ENCODE assay signal across 10 cellular contexts in the genomic region with DNA sequence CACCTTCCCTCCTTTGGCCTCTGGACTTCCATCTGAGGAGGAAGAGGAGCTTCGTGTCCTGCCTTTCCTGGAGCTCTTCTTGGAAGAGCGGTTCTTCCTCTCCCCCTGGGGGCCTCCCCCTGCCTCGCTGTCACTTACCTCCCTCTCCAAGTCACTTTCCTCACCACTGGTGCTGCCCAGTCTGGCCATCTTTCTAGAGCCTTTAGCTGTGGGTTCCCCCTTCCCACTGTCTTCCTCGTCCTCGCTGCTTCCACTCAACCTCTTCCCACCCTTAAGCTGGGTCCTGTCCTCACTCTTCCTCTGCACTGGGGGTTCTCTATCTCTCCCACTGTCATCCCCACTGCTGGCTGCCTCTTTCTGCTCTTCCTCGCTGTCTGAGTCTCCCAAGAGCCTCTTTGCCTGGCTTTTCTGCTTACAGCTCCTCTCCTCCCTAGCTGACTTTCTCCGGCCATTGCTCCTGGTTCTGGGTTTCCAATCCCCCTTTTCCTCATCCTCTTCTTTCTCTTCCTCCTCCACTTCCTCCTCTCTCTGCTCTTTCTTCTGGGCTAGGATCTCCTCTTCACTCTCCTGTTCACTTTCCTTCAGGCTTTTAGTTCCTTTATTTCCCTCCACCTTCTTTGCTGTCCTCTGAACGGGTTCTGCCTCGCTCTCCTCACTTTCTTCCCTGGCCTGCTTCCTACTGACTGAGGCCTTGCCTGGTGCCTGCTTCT. TPM values are rescaled to one million over a fixed set of nuclear protein-coding genes. Genes with fewer than 3 reads are reported as not detected.
DNase-seq lines count a peak whose midpoint lies in the region; ATAC-seq and TF ChIP-seq lines count a peak whose summit lies in the region.
"Had no signal": no experiment of that assay in that cellular context is flagged by ENCODE, and none has a peak within 500 bp of the region (broad histone marks: within the 10 kb centered on the region; RNA-seq: fewer than 3 reads in every experiment).

No MANE protein-coding gene starts in this region.

- peak overlapping the region in 6 of 10 donors; percentile 66 to 91 (median 84) for H3K4me3 ChIP-seq in heart right ventricle
- peak overlapping the region; percentile 83 for H3K4me3 ChIP-seq in lower lobe of right lung
- H3K4me3 ChIP-seq in upper lobe of right lung, result peak overlapping the region; percentile 98

- H3K27ac ChIP-seq in heart right ventricle (peak overlapping the region in 8 of 10 donors; percentile 92 to 99 (median 97)), lower lobe of right lung (peak overlapping the region; percentile 96), upper lobe of right lung (peak overlapping the region; percentile 97)

- H3K4me3 Mint-ChIP-seq in activated T-helper 1 cell treated with anti-CD3 and anti-CD28 coated beads, Interleukin-12 subunit alpha, Interleukin-12 subunit beta, Interleukin-2, Interleukin-4 antibody, amounts not matched to agents 30 ng/mL and 10 ng/mL and 1 ng/mL, durations not matched to agents 14 hours and 24 hours and 36 hours, result peak overlapping the region; percentile 98

- H3K27me3 Mint-ChIP-seq in activated T-helper 1 cell treated with anti-CD3 and anti-CD28 coated beads, Interleukin-12 subunit alpha, Interleukin-12 subunit beta, Interleukin-2, Interleukin-4 antibody, amounts not matched to agents 30 ng/mL and 10 ng/mL and 1 ng/mL, durations not matched to agents 14 hours and 24 hours and 36 hours (ENCODE audit: insufficient read depth), result no peaks in the 10 kb centered on the region

- TF ChIP-seq CTCF in heart right ventricle (IDR thresholded peaks at IDR 0.05) (no peak), lower lobe of right lung (IDR thresholded peaks at IDR 0.05) (no peak), upper lobe of right lung (IDR thresholded peaks at IDR 0.05) (no peak)

- peaks cover 53% of the 10 kb centered on the region for H3K36me3 Mint-ChIP-seq in activated T-helper 1 cell treated with anti-CD3 and anti-CD28 coated beads, Interleukin-12 subunit alpha, Interleukin-12 subunit beta, Interleukin-2, Interleukin-4 antibody, amounts not matched to agents 30 ng/mL and 10 ng/mL and 1 ng/mL, durations not matched to agents 14 hours and 24 hours and 36 hours (ENCODE audit: low read depth)

- intact Hi-C loops in heart right ventricle (cut with DNase I), result loop anchor here in 6 of 10 donors (2.0 to 10.0 kb wide), 6 partner anchors 13 to 179 kb away; partner anchors contain the start of genes CDIPT (in 1 of the 6), KCTD13 (in 1 of the 6), PAGR1 (in 1 of the 6) and PRRT2 (in 1 of the 6)
- intact Hi-C loops in cardiac septum (cut with DNase I), result no loop called here
- intact Hi-C loops in activated T-helper 1 cell treated with anti-CD3 and anti-CD28 coated beads, Interleukin-12 subunit alpha, Interleukin-12 subunit beta, Interleukin-2, Interleukin-4 antibody, amounts not matched to agents 30 ng/mL and 10 ng/mL and 1 ng/mL, durations not matched to agents 14 hours and 24 hours and 36 hours (cut with micrococcal nuclease), result loop anchor here (10.0 kb wide), 1 partner anchor 381 kb away; the partner anchor contains the start of genes MYL11 and TBC1D10B
- intact Hi-C loops in lower lobe of right lung (cut with DNase I), result no loop called here
- intact Hi-C loops in upper lobe of right lung (cut with DNase I), result loop anchor here (10.0 kb wide), 1 partner anchor 69 kb away; the partner anchor contains the start of gene KCTD13

- no peaks in the 10 kb centered on the region for H3K9me3 Mint-ChIP-seq in activated T-helper 1 cell treated with anti-CD3 and anti-CD28 coated beads, Interleukin-12 subunit alpha, Interleukin-12 subunit beta, Interleukin-2, Interleukin-4 antibody, amounts not matched to agents 30 ng/mL and 10 ng/mL and 1 ng/mL, durations not matched to agents 14 hours and 24 hours and 36 hours

- H3K27ac Mint-ChIP-seq in activated T-helper 1 cell treated with anti-CD3 and anti-CD28 coated beads, Interleukin-12 subunit alpha, Interleukin-12 subunit beta, Interleukin-2, Interleukin-4 antibody, amounts not matched to agents 30 ng/mL and 10 ng/mL and 1 ng/mL, durations not matched to agents 14 hours and 24 hours and 36 hours, result peak overlapping the region; percentile 96

- 76 to 78% methylated on average over 9 of the region's 9 CpGs for WGBS in heart right ventricle, 2 donors

- peaks cover 7 to 40% (median 28%) of the 10 kb centered on the region in 9 donors for H3K4me1 ChIP-seq in heart right ventricle
- peaks cover 50% of the 10 kb centered on the region for H3K4me1 ChIP-seq in lower lobe of right lung
- peaks cover 23% of the 10 kb centered on the region for H3K4me1 ChIP-seq in upper lobe of right lung

- no peak for DNase-seq in heart right ventricle
- DNase-seq in cardiac septum (ENCODE audit: low spot score), result no peak
- no peak for DNase-seq in activated T-helper 1 cell treated with anti-CD3 and anti-CD28 coated beads, Interleukin-12 subunit alpha, Interleukin-12 subunit beta, Interleukin-2, Interleukin-4 antibody, amounts not matched to agents 30 ng/mL and 10 ng/mL and 1 ng/mL, durations not matched to agents 14 hours and 24 hours and 36 hours (ENCODE audit: low spot score)
- DNase-seq in lower lobe of right lung, result no peak
- DNase-seq in upper lobe of right lung, result no peak
- no peak for DNase-seq in stimulated activated CD4-positive, alpha-beta T cell treated with anti-CD3 and anti-CD28 coated beads, Interleukin-1b, Interleukin-23, amount 100 ng/mL, for 48 hours
- DNase-seq: RPMI8226 had no signal

- peaks cover 31% of the 10 kb centered on the region for H3K4me1 Mint-ChIP-seq in activated T-helper 1 cell treated with anti-CD3 and anti-CD28 coated beads, Interleukin-12 subunit alpha, Interleukin-12 subunit beta, Interleukin-2, Interleukin-4 antibody, amounts not matched to agents 30 ng/mL and 10 ng/mL and 1 ng/mL, durations not matched to agents 14 hours and 24 hours and 36 hours (ENCODE audit: low read depth)

- H3K36me3 ChIP-seq in heart right ventricle (peaks cover 0 to 64% (median 31%) of the 10 kb centered on the region in 9 donors), lower lobe of right lung (peaks cover 51% of the 10 kb centered on the region), upper lobe of right lung (peaks cover 46% of the 10 kb centered on the region)

- ATAC-seq in heart right ventricle (no peak), lower lobe of right lung (no peak), upper lobe of right lung (no peak), GM21390 (IDR thresholded peaks at IDR 0.05; ENCODE audit: unreplicated experiment) (no peak), HG03045 (IDR thresholded peaks at IDR 0.05; ENCODE audit: unreplicated experiment) (no peak)

- H3K9me3 ChIP-seq in heart right ventricle (no peaks in the 10 kb centered on the region), lower lobe of right lung (no peaks in the 10 kb centered on the region), upper lobe of right lung (no peaks in the 10 kb centered on the region)

- H3K27me3 ChIP-seq in heart right ventricle (no peaks in the 10 kb centered on the region), lower lobe of right lung (ENCODE audit: low read depth) (no peaks in the 10 kb centered on the region), upper lobe of right lung (no peaks in the 10 kb centered on the region)

RNA-seq across cellular contexts. Expression of gene HIRIP3, which starts 1.4 kb away (rescaled TPM):
- total RNA-seq in heart right ventricle (10 to 100 TPM; 14.4 to 23.2 (median 17.1) TPM), cardiac septum (17.4 TPM), lower lobe of right lung (22.1 TPM), upper lobe of right lung (20.3 TPM)
- 10 to 100 TPM; 17.9 to 22.4 TPM for polyA plus RNA-seq in heart right ventricle
- 48.8 and 50.1 TPM in 2 replicates for total RNA-seq in activated T-helper 1 cell treated with anti-CD3 and anti-CD28 coated beads, Interleukin-12 subunit alpha, Interleukin-12 subunit beta, Interleukin-2, Interleukin-4 antibody, amounts not matched to agents 30 ng/mL and 10 ng/mL and 1 ng/mL, durations not matched to agents 14 hours and 24 hours and 36 hours

RNA-seq across cellular contexts. Expression of gene INO80E, which starts 2.0 kb away (rescaled TPM):
- total RNA-seq in heart right ventricle (10 to 100 TPM; 23.2 to 34.8 (median 30.6) TPM), cardiac septum (36.8 TPM), lower lobe of right lung (58.4 TPM), upper lobe of right lung (65.3 TPM)
- polyA plus RNA-seq in heart right ventricle, result 10 to 100 TPM; 63.2 to 80.4 TPM
- 128 and 137 TPM in 2 replicates for total RNA-seq in activated T-helper 1 cell treated with anti-CD3 and anti-CD28 coated beads, Interleukin-12 subunit alpha, Interleukin-12 subunit beta, Interleukin-2, Interleukin-4 antibody, amounts not matched to agents 30 ng/mL and 10 ng/mL and 1 ng/mL, durations not matched to agents 14 hours and 24 hours and 36 hours

RNA-seq across cellular contexts. Expression of gene DOC2A, which starts 16.8 kb away (rescaled TPM):
- total RNA-seq in heart right ventricle, result under 1 TPM in 4 of 10 donors, not detected in 6; 0.27 to 0.95 (median 0.48) TPM
- 1 to 10 TPM in 1 of 2 donors, under 1 TPM in 1; 0.41 to 2.7 TPM for polyA plus RNA-seq in heart right ventricle
- total RNA-seq in cardiac septum, result 0.38 TPM
- 2.0 and 2.3 TPM in 2 replicates for total RNA-seq in activated T-helper 1 cell treated with anti-CD3 and anti-CD28 coated beads, Interleukin-12 subunit alpha, Interleukin-12 subunit beta, Interleukin-2, Interleukin-4 antibody, amounts not matched to agents 30 ng/mL and 10 ng/mL and 1 ng/mL, durations not matched to agents 14 hours and 24 hours and 36 hours
- 6.4 TPM for total RNA-seq in lower lobe of right lung
- 2.6 TPM for total RNA-seq in upper lobe of right lung

RNA-seq across cellular contexts. Expression of gene TAOK2, which starts 20.4 kb away (rescaled TPM):
- 10 to 100 TPM; 27.0 to 40.6 (median 32.7) TPM for total RNA-seq in heart right ventricle
- 10 to 100 TPM; 27.6 to 50.4 TPM for polyA plus RNA-seq in heart right ventricle
- total RNA-seq in cardiac septum, result 38.9 TPM
- total RNA-seq in activated T-helper 1 cell treated with anti-CD3 and anti-CD28 coated beads, Interleukin-12 subunit alpha, Interleukin-12 subunit beta, Interleukin-2, Interleukin-4 antibody, amounts not matched to agents 30 ng/mL and 10 ng/mL and 1 ng/mL, durations not matched to agents 14 hours and 24 hours and 36 hours, result 38.5 and 39.7 TPM in 2 replicates
- total RNA-seq in lower lobe of right lung, result 66.2 TPM
- total RNA-seq in upper lobe of right lung, result 75.4 TPM

RNA-seq across cellular contexts. Expression of gene C16orf92, which starts 28.9 kb away (rescaled TPM):
- total RNA-seq in heart right ventricle (not detected), cardiac septum (not detected), lower lobe of right lung (not detected), upper lobe of right lung (not detected)
- not detected for polyA plus RNA-seq in heart right ventricle
- not detected in 2 replicates for total RNA-seq in activated T-helper 1 cell treated with anti-CD3 and anti-CD28 coated beads, Interleukin-12 subunit alpha, Interleukin-12 subunit beta, Interleukin-2, Interleukin-4 antibody, amounts not matched to agents 30 ng/mL and 10 ng/mL and 1 ng/mL, durations not matched to agents 14 hours and 24 hours and 36 hours
- total RNA-seq: kidney had no signal

Comparison
In these comparisons a context has a peak if more than half of its experiments do, and no peak if none do; other contexts are left out.
1. intact Hi-C loops: an anchor here in heart right ventricle (2.0 to 10.0 kb wide), activated T-helper 1 cell treated with anti-CD3 and anti-CD28 coated beads, Interleukin-12 subunit alpha, Interleukin-12 subunit beta, Interleukin-2, Interleukin-4 antibody, amounts not matched to agents 30 ng/mL and 10 ng/mL and 1 ng/mL, durations not matched to agents 14 hours and 24 hours and 36 hours (10.0 kb wide) and upper lobe of right lung (10.0 kb wide); none called in cardiac septum and lower lobe of right lung.